Comparison of ENCODE assay signal across 8 cellular contexts in the genomic region with DNA sequence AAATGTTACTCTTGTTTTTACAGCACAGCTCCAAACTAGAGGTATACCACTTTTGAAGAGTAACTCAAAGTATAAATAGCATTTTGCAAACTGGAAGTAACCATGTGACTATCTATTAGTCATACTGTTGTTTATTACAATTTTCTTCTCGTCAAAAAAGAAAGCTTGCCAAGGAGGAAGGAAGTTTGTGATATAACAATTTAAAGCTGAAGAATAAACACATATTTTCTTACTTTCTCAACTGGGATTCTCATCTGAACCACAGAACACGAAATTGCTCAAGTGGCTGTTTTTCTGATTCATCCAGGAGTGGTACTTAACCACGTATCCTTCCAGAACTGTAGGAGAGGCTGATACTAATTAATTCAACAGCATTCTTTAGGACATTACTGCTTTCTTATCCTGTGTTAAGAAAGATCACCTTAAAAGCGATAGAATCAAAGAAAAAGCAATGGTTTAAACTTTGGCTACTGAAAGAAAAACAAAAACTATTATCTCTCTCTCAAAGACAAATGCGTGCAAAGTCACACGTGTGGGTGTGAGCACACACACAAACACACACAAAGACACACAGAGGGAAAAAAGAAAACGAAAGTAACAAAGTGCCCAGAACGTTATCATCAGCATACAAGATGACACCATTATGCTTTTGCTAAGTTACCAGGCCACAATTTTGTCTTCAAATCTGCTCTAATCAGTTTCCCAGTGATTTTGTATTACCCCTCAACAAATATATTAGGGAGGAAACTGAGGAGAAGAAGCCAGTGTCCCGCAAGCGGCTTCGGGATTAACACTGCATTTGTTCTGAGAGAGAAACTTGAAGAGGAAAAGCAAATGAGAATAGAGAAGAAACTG. TPM values are rescaled to one million over a fixed set of nuclear protein-coding genes. Genes with fewer than 3 reads are reported as not detected.
A peak's percentile ranks its signal among the peaks of the same experiment; 100 is the strongest.
DNase-seq lines count a peak whose midpoint lies in the region; ATAC-seq, FAIRE-seq and TF ChIP-seq lines count a peak whose summit lies in the region.

Gene CLEC2B (minus strand): TSS at position 48 of the 855 bp plus-strand sequence.

- no peaks in the 10 kb centered on the region for H3K9me3 Mint-ChIP-seq in stimulated activated memory B cell treated with anti-CD40 and anti-IgM and Interleukin-4, amounts not matched to agents 10 μg/mL and 1 μg/mL and 100 μg/mL, for 72 hours

- H3K36me3 Mint-ChIP-seq in stimulated activated memory B cell treated with anti-CD40 and anti-IgM and Interleukin-4, amounts not matched to agents 10 μg/mL and 1 μg/mL and 100 μg/mL, for 72 hours = no peaks in the 10 kb centered on the region

- SMC1A ChIA-PET in GM12878 (lab: Charles Lee; ENCODE audit: uncharacterized antibody, unreplicated experiment) = interaction anchor here (0.6 to 1.3 kb wide), 3 partner anchors 15 to 81 kb away, joined by 3 read pairs; no protein-coding TSS in a partner anchor

- TF ChIP-seq CTCF in GM12878 (IDR thresholded peaks at IDR 0.05 in 2 of 3, conservative IDR thresholded peaks at IDR 0.05 in 1 of 3; ENCODE audit: control insufficient read depth in 2 of 3, extremely low read depth in 1 of 3, insufficient read depth in 1 of 3, low read depth in 3 of 3, low read length in 3 of 3) (no peak), kidney epithelial cell (IDR thresholded peaks at IDR 0.05; ENCODE audit: insufficient read depth, low read length, poor library complexity, severe bottlenecking) (no peak)

- H3K36me3 ChIP-seq in BLaER1 = no peaks in the 10 kb centered on the region
- no peaks in the 10 kb centered on the region for H3K36me3 ChIP-seq in GM12878 (ENCODE audit: control insufficient read depth in 2 of 2, insufficient read depth in 2 of 2, low read length in 1 of 2)
- H3K36me3 ChIP-seq in kidney epithelial cell (ENCODE audit: control insufficient read depth, insufficient read depth, low read length) = no peaks in the 10 kb centered on the region

- no TSS peak for BruUV-seq in GM12878 (replicated peaks; lab: Mats Ljungman, UMichigan)

- H3K4me1 Mint-ChIP-seq in stimulated activated memory B cell treated with anti-CD40 and anti-IgM and Interleukin-4, amounts not matched to agents 10 μg/mL and 1 μg/mL and 100 μg/mL, for 72 hours = peaks cover 23% of the 10 kb centered on the region

- FAIRE-seq in GM12878 (lab: Jason Lieb, UNC) = peak; percentile 95

- ATAC-seq in GM21390 (IDR thresholded peaks at IDR 0.05; ENCODE audit: unreplicated experiment) = peak; percentile 41
- peak; percentile 53 for ATAC-seq in GM12878
- peak; percentile 65 for ATAC-seq in stimulated activated memory B cell treated with anti-CD40 and anti-IgM and Interleukin-4, amounts not matched to agents 10 μg/mL and 1 μg/mL and 100 μg/mL, for 72 hours
- no peak for ATAC-seq in GM18519 (IDR thresholded peaks at IDR 0.05; ENCODE audit: low FRiP score, unreplicated experiment)

- peak within 1 kb of the TSS; percentile 93 for H2AFZ ChIP-seq in GM12878 (ENCODE audit: control insufficient read depth, low read depth, low read length)

- H3K79me2 ChIP-seq in GM12878 (ENCODE audit: control insufficient read depth, insufficient read depth, low read length) = peaks cover 12% of the 10 kb centered on the region

- DNase-seq in NCI-H460 (ENCODE audit: extremely low read depth, low read depth) (peak; percentile 4), GM12878 (ENCODE audit: low read depth, low spot score) (peak; percentile 40), kidney epithelial cell (ENCODE audit: low read depth) (peak; percentile 12), ecto neural progenitor cell (ENCODE audit: low spot score) (no peak)

- 0% methylated on average over 11 of the region's 11 CpGs for WGBS in GM12878 (ENCODE audit: insufficient coverage, insufficient replicate concordance, low lambda C conversion rate, missing lambda C conversion rate)

- H3K9me3 ChIP-seq in BLaER1 (0 out of 2 replicates have a peak, but pooled peaks cover 4% of the 10 kb centered on the region), GM12878 (replicated peaks; ENCODE audit: control insufficient read depth, insufficient read depth, low read length) (no peaks in the 10 kb centered on the region)

- H3K27ac ChIP-seq in BLaER1 (no peak within 1 kb of the TSS), GM12878 (ENCODE audit: control insufficient read depth, insufficient read depth) (peak within 1 kb of the TSS; percentile 75)

- peaks cover 11% of the 10 kb centered on the region for H3K27me3 Mint-ChIP-seq in stimulated activated memory B cell treated with anti-CD40 and anti-IgM and Interleukin-4, amounts not matched to agents 10 μg/mL and 1 μg/mL and 100 μg/mL, for 72 hours

- peaks cover 56% of the 10 kb centered on the region for H3K27me3 ChIP-seq in BLaER1
- H3K27me3 ChIP-seq in GM12878 (replicated peaks in 1 of 2; ENCODE audit: control insufficient read depth in 2 of 2, insufficient read depth in 2 of 2, low read length in 1 of 2) = no peaks in the 10 kb centered on the region
- no peaks in the 10 kb centered on the region for H3K27me3 ChIP-seq in kidney epithelial cell (ENCODE audit: control insufficient read depth, insufficient read depth, low read length)

- TF ChIP-seq RAD21 in GM12878 (IDR thresholded peaks at IDR 0.05; ENCODE audit: insufficient read depth, low read depth, low read length) = no peak

- RAD21 ChIA-PET in GM12878 (lab: Charles Lee; ENCODE audit: unreplicated experiment) = interaction anchor here (0.6 to 1.6 kb wide), 4 partner anchors 109 to 127 kb away, joined by 3 to 6 read pairs (median 4); partner anchors contain the start of gene CD69

- in situ Hi-C loops in GM12878 (cut with MboI) = no loop called here

- peaks cover 34% of the 10 kb centered on the region for H4K20me1 ChIP-seq in BLaER1
- H4K20me1 ChIP-seq in GM12878 (ENCODE audit: control insufficient read depth, insufficient read depth) = no peaks in the 10 kb centered on the region

- H3K4me3 Mint-ChIP-seq in stimulated activated memory B cell treated with anti-CD40 and anti-IgM and Interleukin-4, amounts not matched to agents 10 μg/mL and 1 μg/mL and 100 μg/mL, for 72 hours = peak within 1 kb of the TSS; percentile 79

- intact Hi-C loops in GM12878 (cut with micrococcal nuclease; ENCODE audit: unreplicated experiment) = loop anchor here (5.0 kb wide), 1 partner anchor 117 kb away; no protein-coding TSS in a partner anchor

- CTCF ChIA-PET in GM12878 (lab: Yijun Ruan, JAX) = interaction anchor here (0.7 to 1.2 kb wide), 2 partner anchors 55 to 122 kb away, joined by 3 to 4 read pairs; no protein-coding TSS in a partner anchor

- no peak for TF ChIP-seq POLR2A in GM12878 (IDR thresholded peaks at IDR 0.05; ENCODE audit: low read depth, low read length)

- POLR2A ChIA-PET in GM12878 (lab: Charles Lee) = interaction anchor here (1.4 kb wide), 1 partner anchor 110 kb away, joined by 6 read pairs; no protein-coding TSS in a partner anchor

- H3K4me1 ChIP-seq in BLaER1 (peaks cover 8% of the 10 kb centered on the region; the same call in 1 of the 2 replicates), GM12878 (ENCODE audit: control insufficient read depth, insufficient read depth, low read length) (no peaks in the 10 kb centered on the region)

- TF ChIP-seq EP300 in GM12878 (IDR thresholded peaks at IDR 0.05; ENCODE audit: borderline replicate concordance in 1 of 2, control insufficient read depth in 1 of 2, low read depth in 2 of 2, low read length in 2 of 2) = no peak

- H3K9ac ChIP-seq in BLaER1 = no peak within 1 kb of the TSS
- peak within 1 kb of the TSS; percentile 66 for H3K9ac ChIP-seq in GM12878 (ENCODE audit: control insufficient read depth, insufficient read depth, low read length)

- peak within 1 kb of the TSS; percentile 44 for H3K4me3 ChIP-seq in BLaER1
- peak within 1 kb of the TSS; percentile 58 for H3K4me3 ChIP-seq in GM12878
- H3K4me3 ChIP-seq in kidney epithelial cell (ENCODE audit: low read depth, low read length) = no peak within 1 kb of the TSS

- H3K4me2 ChIP-seq in BLaER1 (peak within 1 kb of the TSS; percentile 59), GM12878 (ENCODE audit: control insufficient read depth, insufficient read depth) (peak within 1 kb of the TSS; percentile 84)

- peak within 1 kb of the TSS; percentile 88 for H3K27ac Mint-ChIP-seq in stimulated activated memory B cell treated with anti-CD40 and anti-IgM and Interleukin-4, amounts not matched to agents 10 μg/mL and 1 μg/mL and 100 μg/mL, for 72 hours

TF ChIP-seq in GM12878, 131 proteins besides CTCF, POLR2A, EP300 and RAD21 (continues in another document):
- peak; percentile 51; the same call in 1 of the 2 replicates for TF ChIP-seq ATF7 (IDR thresholded peaks at IDR 0.05; ENCODE audit: low read depth)
- peak; percentile 70 to 72; a peak in 3 of 4 replicates for TF ChIP-seq BHLHE40 (IDR thresholded peaks at IDR 0.05; ENCODE audit: borderline replicate concordance in 1 of 2, low read depth in 2 of 2, low read length in 1 of 2)
- TF ChIP-seq NBN (IDR thresholded peaks at IDR 0.05) = 0 out of 2 replicates have a peak, but pooled peaks have one; percentile 39
- 0 out of 2 replicates have a peak, but pooled peaks have one; percentile 25 for TF ChIP-seq MEF2A (IDR thresholded peaks at IDR 0.05; ENCODE audit: insufficient read depth, low read depth, low read length)
- peak in 1 of 2 experiments; percentile 22; a peak in 1 of 4 replicates for TF ChIP-seq IKZF2 (IDR thresholded peaks at IDR 0.05)
- no peak for TF ChIP-seq CREM (IDR thresholded peaks at IDR 0.05; ENCODE audit: low read depth)

RNA-seq across cellular contexts. Expression of gene CLEC2B, which starts in this region (rescaled TPM):
- 0.38 and 0.77 TPM in 2 replicates for total RNA-seq in NCI-H460 (2014; rRNA removed; shearing (Covaris generic))
- 0.71 TPM in 1 of 2 replicates, not detected in the other for polyA plus RNA-seq in NCI-H460 (2014; cell fraction: nucleus; rRNA removed)
- 6.0 and 9.6 TPM in 2 replicates for total RNA-seq in GM12878 (2013; cell fraction: nucleolus; rRNA removed)
- total RNA-seq in GM12878 (2014; rRNA removed) (7.1 and 10.7 TPM in 2 replicates), GM12878 (2014; rRNA removed; fragmentation: Illumina TruSeq; extraction: Trizol) (13.4 and 13.6 TPM in 2 replicates), GM12878 (2021) (6.8 and 8.0 TPM in 2 replicates), kidney epithelial cell (0.50 TPM in 1 of 2 replicates, not detected in the other)
- 2.2 TPM for polyA plus RNA-seq in GM12878 (2011; ENCODE audit: low read depth)
- polyA plus RNA-seq in GM12878 (2011; rRNA removed) (21.5 and 41.5 TPM in 2 replicates), GM12878 (2014; fragmentation: Illumina TruSeq; extraction: Trizol) (15.0 and 23.0 TPM in 2 replicates), GM12878 (2014; fragmentation: Nextera tagmentation; extraction: Ambion mirVana) (10 to 100 TPM; 18.5 to 21.6 TPM), GM12878 (2014; rRNA removed) (7.4 and 9.5 TPM in 2 replicates), GM12878 (2016; fragmentation: Nextera tagmentation; extraction: Ambion mirVana) (10 to 100 TPM in 1 of 2 experiments, 1 to 10 TPM in 1; 8.7 to 10.6 TPM)
- polyA plus RNA-seq in GM12878 (2011; cell fraction: cytosol; rRNA removed) = 3.8 and 4.9 TPM in 2 replicates
- polyA plus RNA-seq in GM12878 (2011; cell fraction: nucleus; rRNA removed) = 12.8 and 16.6 TPM in 2 replicates
- polyA plus RNA-seq in GM12878 (2012) = 5.4 and 5.8 TPM in 2 replicates
- polyA minus RNA-seq in GM12878 (2011; rRNA and poly(A)+ RNA removed) = 5.4 and 11.0 TPM in 2 replicates
- 1.6 and 1.7 TPM in 2 replicates for polyA minus RNA-seq in GM12878 (2011; cell fraction: cytosol; rRNA and poly(A)+ RNA removed)
- 7.7 and 9.3 TPM in 2 replicates for polyA minus RNA-seq in GM12878 (2011; cell fraction: nucleus; rRNA and poly(A)+ RNA removed)

Comparison
In these comparisons a context has a peak if more than half of its experiments do, and no peak if none do; other contexts are left out.
1. Peak in DNase-seq in NCI-H460; RNA of the gene not detected or under 1 TPM.
2. Peak in DNase-seq in kidney epithelial cell; RNA of the gene not detected or under 1 TPM.